ENCODE assay signal across 19 cellular contexts in the genomic region with DNA sequence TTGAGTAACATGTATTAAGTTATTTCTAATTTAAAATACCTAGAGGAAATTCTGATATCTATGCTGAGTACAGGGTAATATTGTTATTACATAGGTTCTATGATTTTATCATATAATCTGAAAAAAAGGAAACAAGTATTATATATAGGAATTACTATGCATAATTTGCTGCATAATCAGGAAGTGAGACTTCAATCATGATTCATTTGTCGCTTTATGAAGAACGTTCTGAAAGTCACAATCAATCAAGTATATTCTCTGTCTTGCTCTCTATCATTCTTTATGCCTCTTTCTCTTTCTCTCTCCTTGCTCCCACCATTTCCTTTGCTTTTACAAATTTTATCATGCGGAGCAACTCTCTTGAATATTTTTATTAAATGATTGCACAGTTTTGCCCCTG.
"Had no signal": no experiment of that assay in that cellular context is flagged by ENCODE, and none has a peak within 500 bp of the region (broad histone marks: within the 10 kb centered on the region; RNA-seq: fewer than 3 reads in every experiment).

No MANE protein-coding gene starts in this region.

- FAIRE-seq: endometrium had no signal

- H3K4me3 ChIP-seq: esophagus muscularis mucosa, gastrocnemius medialis, sigmoid colon, skin epidermis, stomach, thoracic aorta, transverse colon had no signal

- ATAC-seq: gastrocnemius medialis; left lobe of liver; naive thymus-derived CD4-positive, alpha-beta T cell had no signal

- H3K27me3 ChIP-seq: esophagus muscularis mucosa, gastrocnemius medialis, sigmoid colon, stomach, transverse colon had no signal

- H3K9me3 ChIP-seq: esophagus muscularis mucosa, gastrocnemius medialis, sigmoid colon, thoracic aorta, transverse colon had no signal

- H3K36me3 ChIP-seq: esophagus muscularis mucosa, gastrocnemius medialis, sigmoid colon, stomach, thoracic aorta, transverse colon had no signal

- H3K4me1 ChIP-seq: esophagus muscularis mucosa, gastrocnemius medialis, sigmoid colon, stomach, transverse colon had no signal

- DNase-seq: effector memory CD4-positive, alpha-beta T cell; gastrocnemius medialis; islet precursor cell; mammary epithelial cell; naive thymus-derived CD4-positive, alpha-beta T cell; nephron progenitor cell; posterior cingulate gyrus; sigmoid colon; stimulated activated CD4-positive, alpha-beta T cell treated with anti-CD3 and anti-CD28 coated beads, Interleukin-12 subunit alpha, Interleukin-12 subunit beta, amount 100 ng/mL, for 4 hours; stimulated activated naive CD4-positive, alpha-beta T cell; stomach; substantia nigra; transverse colon had no signal

- H3K27ac ChIP-seq: epithelial cell of prostate, esophagus muscularis mucosa, gastrocnemius medialis, sigmoid colon, skin epidermis, stomach, thoracic aorta, transverse colon had no signal
